Comparison of ENCODE assay signal across 8 cellular contexts in the genomic region with DNA sequence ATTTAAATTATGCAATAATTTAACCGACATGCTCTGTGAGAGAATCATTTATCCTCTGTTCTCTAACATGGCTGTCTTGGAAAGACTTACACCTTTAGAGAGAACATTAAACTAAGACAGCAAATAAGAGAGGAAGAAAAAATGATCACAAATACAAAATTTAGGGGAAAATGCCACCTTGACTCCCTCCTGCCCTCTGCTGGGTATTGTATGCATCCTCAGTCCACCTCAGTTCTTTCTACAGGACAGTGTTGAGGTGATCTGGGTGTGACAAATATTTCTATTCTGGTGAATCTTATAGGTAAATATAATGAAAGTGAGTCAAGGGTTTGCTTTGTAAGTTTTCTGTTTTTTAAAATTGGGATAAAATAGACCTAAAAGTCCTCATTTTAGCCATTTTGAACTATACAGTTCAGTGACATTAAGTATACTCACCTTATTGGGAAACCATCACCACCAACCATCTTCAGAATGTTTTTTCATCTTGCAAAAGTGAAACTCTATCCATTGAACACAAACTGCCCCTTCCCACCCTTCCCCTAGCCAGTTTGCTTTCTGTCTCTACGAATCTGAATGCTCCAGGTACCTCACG.
DNase-seq lines count a peak whose midpoint lies in the region; ATAC-seq and TF ChIP-seq lines count a peak whose summit lies in the region.

No MANE protein-coding gene starts in this region.

- intact Hi-C loops in aorta (cut with DNase I): no loop called here

- in situ Hi-C loops in brain microvascular endothelial cell (cut with HindIII; ENCODE audit: low pct_ligation_motif_present, low sequenced_read_pairs): no loop called here

- 89% methylated on average over 3 of the region's 3 CpGs for WGBS in aorta, 2 donors

- H3K36me3 ChIP-seq in brain microvascular endothelial cell (replicated peaks) (no peaks in the 10 kb centered on the region), aorta (ENCODE audit: control insufficient read depth in 1 of 2, insufficient read depth in 2 of 2, low read length in 1 of 2) (no peaks in the 10 kb centered on the region)

- no peaks in the 10 kb centered on the region for H3K27me3 ChIP-seq in brain microvascular endothelial cell (replicated peaks)
- no peaks in the 10 kb centered on the region for H3K27me3 ChIP-seq in aorta (ENCODE audit: control insufficient read depth in 1 of 2, insufficient read depth in 2 of 2, low read length in 1 of 2)

- TF ChIP-seq CTCF in brain microvascular endothelial cell (IDR thresholded peaks at IDR 0.05; ENCODE audit: low read depth, low read length, missing control alignments): peak; percentile 29

- H3K36me3 Mint-ChIP-seq in activated T-cell treated with anti-CD3 and anti-CD28 coated beads, Interleukin-2, amount 50 U/mL, for 72 hours (ENCODE audit: insufficient read depth in 2 of 2): no peaks in the 10 kb centered on the region
- H3K36me3 Mint-ChIP-seq in activated T-cell treated with anti-CD3 and anti-CD28 coated beads, Interleukin-2, amount 50 U/mL, for 24 hours (ENCODE audit: low read depth): no peaks in the 10 kb centered on the region

- no peak overlapping the region for H3K4me3 Mint-ChIP-seq in activated T-cell treated with anti-CD3 and anti-CD28 coated beads, Interleukin-2, amount 50 U/mL, for 72 hours
- H3K4me3 Mint-ChIP-seq in activated T-cell treated with anti-CD3 and anti-CD28 coated beads, Interleukin-2, amount 50 U/mL, for 24 hours: no peak overlapping the region

- DNase-seq in activated T-cell treated with anti-CD3 and anti-CD28 coated beads, Interleukin-2, amount 50 U/mL, for 72 hours: peak; percentile 21 to 27
- no peak for DNase-seq in activated T-cell treated with anti-CD3 and anti-CD28 coated beads, Interleukin-2, amount 50 U/mL, for 24 hours
- peak; percentile 7 for DNase-seq in MV-4-11 (lab: John Stamatoyannopoulos, UW)
- DNase-seq in brain microvascular endothelial cell: no peak
- DNase-seq in midbrain (lab: John Stamatoyannopoulos, UW): peak; percentile 29
- DNase-seq in NCI-H1417 treated with DMSO at 0.1 percent for 48 hours (lab: John Stamatoyannopoulos, UW): no peak
- DNase-seq in aorta: no peak
- no peak for DNase-seq in SHP77 treated with DMSO at 0.1 percent for 48 hours (lab: John Stamatoyannopoulos, UW)

- no peaks in the 10 kb centered on the region for H3K9me3 Mint-ChIP-seq in activated T-cell treated with anti-CD3 and anti-CD28 coated beads, Interleukin-2, amount 50 U/mL, for 72 hours
- H3K9me3 Mint-ChIP-seq in activated T-cell treated with anti-CD3 and anti-CD28 coated beads, Interleukin-2, amount 50 U/mL, for 24 hours: no peaks in the 10 kb centered on the region

- H3K9me3 ChIP-seq in aorta (ENCODE audit: control insufficient read depth, low read length): peaks cover 1% of the 10 kb centered on the region

- H3K27me3 Mint-ChIP-seq in activated T-cell treated with anti-CD3 and anti-CD28 coated beads, Interleukin-2, amount 50 U/mL, for 72 hours (ENCODE audit: low read depth): peaks cover 26% of the 10 kb centered on the region
- H3K27me3 Mint-ChIP-seq in activated T-cell treated with anti-CD3 and anti-CD28 coated beads, Interleukin-2, amount 50 U/mL, for 24 hours: peaks cover 20% of the 10 kb centered on the region

- H3K4me3 ChIP-seq in brain microvascular endothelial cell (ENCODE audit: low read depth, low read length) (no peak overlapping the region), aorta (ENCODE audit: low read length in 2 of 2) (no peak overlapping the region)

- H3K27ac Mint-ChIP-seq in activated T-cell treated with anti-CD3 and anti-CD28 coated beads, Interleukin-2, amount 50 U/mL, for 72 hours: no peak overlapping the region
- H3K27ac Mint-ChIP-seq in activated T-cell treated with anti-CD3 and anti-CD28 coated beads, Interleukin-2, amount 50 U/mL, for 24 hours: no peak overlapping the region

- no peaks in the 10 kb centered on the region for H3K4me1 ChIP-seq in aorta (ENCODE audit: control insufficient read depth in 1 of 2, insufficient read depth in 2 of 2, low read length in 2 of 2)

- ATAC-seq in activated T-cell treated with anti-CD3 and anti-CD28 coated beads, Interleukin-2, amount 50 U/mL, for 72 hours (replicated peaks in 1 of 2): peak in 1 of 2 donors; percentile 44
- ATAC-seq in aorta (ENCODE audit: low FRiP score): no peak

- H3K4me1 Mint-ChIP-seq in activated T-cell treated with anti-CD3 and anti-CD28 coated beads, Interleukin-2, amount 50 U/mL, for 72 hours (ENCODE audit: low read depth): no peaks in the 10 kb centered on the region
- H3K4me1 Mint-ChIP-seq in activated T-cell treated with anti-CD3 and anti-CD28 coated beads, Interleukin-2, amount 50 U/mL, for 24 hours (ENCODE audit: low read depth): no peaks in the 10 kb centered on the region

- H3K27ac ChIP-seq in brain microvascular endothelial cell: no peak overlapping the region
- no peak overlapping the region for H3K27ac ChIP-seq in aorta (ENCODE audit: low read depth in 1 of 2, low read length in 2 of 2)

Comparison
In these comparisons a context has a peak if more than half of its experiments do, and no peak if none do; other contexts are left out.
1. DNase-seq: peak in activated T-cell treated with anti-CD3 and anti-CD28 coated beads, Interleukin-2, amount 50 U/mL, for 72 hours (2 of 2), MV-4-11 (single experiment) and midbrain (single experiment); none in activated T-cell treated with anti-CD3 and anti-CD28 coated beads, Interleukin-2, amount 50 U/mL, for 24 hours (single experiment), brain microvascular endothelial cell (single experiment), NCI-H1417 treated with DMSO at 0.1 percent for 48 hours (single experiment), aorta (0 of 2) and SHP77 treated with DMSO at 0.1 percent for 48 hours (single experiment).